28 cellular contexts compared by ENCODE assay signal in genomic region chr6:97304701-97305100, GRCh38.
"Had no signal": no experiment of that assay in that cellular context is flagged by ENCODE, and none has a peak within 500 bp of the region (broad histone marks: within the 10 kb centered on the region; RNA-seq: fewer than 3 reads in every experiment).

No MANE protein-coding gene starts in this region.

- H3K4me3 Mint-ChIP-seq: mesothelial cell of epicardium; naive B cell; natural killer cell treated with Interleukin-12 subunit alpha and Interleukin-12 subunit beta and Interleukin-15 and Interleukin-18, amount 100 ng/mL, for 72 hours; neural crest cell; stimulated activated naive CD8-positive, alpha-beta T cell treated with anti-CD3 and anti-CD28 coated beads, Interleukin-15, amount 100 ng/mL, for 72 hours had no signal

- H3K27me3 ChIP-seq: left lung, right lobe of liver, transverse colon, vagina had no signal

- DNase-seq: dermis blood vessel endothelial cell; effector memory CD4-positive, alpha-beta T cell; foreskin melanocyte; glutamatergic neuron; heart right ventricle; hippocampal formation; left cardiac atrium; left lung; mesenchymal stem cell; mucosa of descending colon; naive B cell; right lobe of liver; stimulated activated CD4-positive, alpha-beta T cell treated with anti-CD3 and anti-CD28 coated beads, Interleukin-12 subunit alpha, Interleukin-12 subunit beta, amount 100 ng/mL, for 4 hours; stimulated activated CD4-positive, alpha-beta T cell treated with anti-CD3 and anti-CD28 coated beads, Interleukin-1b, Interleukin-23, amount 100 ng/mL, for 48 hours; stimulated activated CD4-positive, alpha-beta T cell treated with anti-CD3 and anti-CD28 coated beads, Interleukin-4, amount 100 ng/mL, for 1 hour; stimulated activated CD8-positive, alpha-beta memory T cell treated with anti-CD3 and anti-CD28 coated beads, Interleukin-4, amount 100 ng/mL, for 48 hours; stimulated activated naive CD4-positive, alpha-beta T cell; stimulated activated naive CD8-positive, alpha-beta T cell treated with anti-CD3 and anti-CD28 coated beads, Interleukin-15, amount 100 ng/mL, for 72 hours; transverse colon had no signal

- H3K27ac Mint-ChIP-seq: mesothelial cell of epicardium; naive B cell; natural killer cell treated with Interleukin-12 subunit alpha and Interleukin-12 subunit beta and Interleukin-15 and Interleukin-18, amount 100 ng/mL, for 72 hours; progenitor cell of endocrine pancreas; stimulated activated naive CD8-positive, alpha-beta T cell treated with anti-CD3 and anti-CD28 coated beads, Interleukin-15, amount 100 ng/mL, for 72 hours had no signal

- H3K4me1 ChIP-seq: heart right ventricle, left lung, parathyroid adenoma, right lobe of liver, suprapubic skin, transverse colon, vagina had no signal

- H3K9me3 ChIP-seq: heart right ventricle, left lung, mucosa of descending colon, right lobe of liver, suprapubic skin, transverse colon, vagina had no signal

- H3K27ac ChIP-seq: coronary artery, heart right ventricle, left lung, parathyroid adenoma, right lobe of liver, suprapubic skin, transverse colon, vagina had no signal

- H3K9me3 Mint-ChIP-seq: mesothelial cell of epicardium; natural killer cell treated with Interleukin-12 subunit alpha and Interleukin-12 subunit beta and Interleukin-15 and Interleukin-18, amount 100 ng/mL, for 72 hours; neural crest cell; stimulated activated naive CD8-positive, alpha-beta T cell treated with anti-CD3 and anti-CD28 coated beads, Interleukin-15, amount 100 ng/mL, for 72 hours had no signal

- H3K36me3 ChIP-seq: heart right ventricle, left lung, right lobe of liver, suprapubic skin, transverse colon, vagina had no signal

- ATAC-seq: heart right ventricle; left cardiac atrium; mucosa of descending colon; natural killer cell treated with Interleukin-12 subunit alpha and Interleukin-12 subunit beta and Interleukin-15 and Interleukin-18, amount 100 ng/mL, for 72 hours; right lobe of liver; stimulated activated naive CD8-positive, alpha-beta T cell treated with anti-CD3 and anti-CD28 coated beads, Interleukin-15, amount 100 ng/mL, for 72 hours had no signal

- H3K4me3 ChIP-seq: coronary artery, heart right ventricle, left lung, mucosa of descending colon, right lobe of liver, smooth muscle cell, suprapubic skin, transverse colon, vagina had no signal

- H3K4me1 Mint-ChIP-seq: mesothelial cell of epicardium; naive B cell; stimulated activated naive CD8-positive, alpha-beta T cell treated with anti-CD3 and anti-CD28 coated beads, Interleukin-15, amount 100 ng/mL, for 72 hours had no signal

- H3K36me3 Mint-ChIP-seq: mesothelial cell of epicardium; naive B cell; natural killer cell treated with Interleukin-12 subunit alpha and Interleukin-12 subunit beta and Interleukin-15 and Interleukin-18, amount 100 ng/mL, for 72 hours had no signal
